ENCODE assay signal across 12 cellular contexts in genomic region chr20:16069416-16070010, GRCh38.
DNase-seq lines count a peak whose midpoint lies in the region; ATAC-seq and TF ChIP-seq lines count a peak whose summit lies in the region.
"Had no signal": no experiment of that assay in that cellular context is flagged by ENCODE, and none has a peak within 500 bp of the region (broad histone marks: within the 10 kb centered on the region; RNA-seq: fewer than 3 reads in every experiment).

No MANE protein-coding gene starts in this region.

- H3K4me2 ChIP-seq in neuronal stem cell (ENCODE audit: insufficient read depth, low read length, poor library complexity, severe bottlenecking) (no peak overlapping the region), SK-N-SH (no peak overlapping the region)

- no peaks in the 10 kb centered on the region for H3K27me3 ChIP-seq in neuronal stem cell (ENCODE audit: control insufficient read depth in 3 of 3, insufficient read depth in 3 of 3, low read depth in 1 of 3, low read length in 3 of 3)
- no peaks in the 10 kb centered on the region for H3K27me3 ChIP-seq in upper lobe of right lung
- no peaks in the 10 kb centered on the region for H3K27me3 ChIP-seq in SK-N-SH (ENCODE audit: insufficient read depth)
- H3K27me3 ChIP-seq: heart left ventricle, tibial nerve had no signal

- peak; percentile 89 for ATAC-seq in HG02840 (IDR thresholded peaks at IDR 0.05; ENCODE audit: low FRiP score, unreplicated experiment)
- ATAC-seq in HG03575 (IDR thresholded peaks at IDR 0.05; ENCODE audit: extremely low read depth, insufficient number of reproducible peaks, low FRiP score, unreplicated experiment) = peak; percentile 66
- no peak for ATAC-seq in upper lobe of right lung
- ATAC-seq: heart left ventricle, mucosa of descending colon had no signal

- no peak overlapping the region for H2BK12ac ChIP-seq in neuronal stem cell (ENCODE audit: low read length)

- H2AFZ ChIP-seq in neuronal stem cell (ENCODE audit: low read length) = no peak overlapping the region
- H2AFZ ChIP-seq in SK-N-SH (ENCODE audit: low read depth) = no peak overlapping the region

- POLR2A ChIA-PET in SK-N-SH (lab: Yijun Ruan, JAX) = no interaction called here

- intact Hi-C loops in upper lobe of right lung (cut with DNase I) = no loop called here

- H4K20me1 ChIP-seq in SK-N-SH (ENCODE audit: insufficient read depth) = no peaks in the 10 kb centered on the region

- no peaks in the 10 kb centered on the region for H3F3A ChIP-seq in SK-N-SH (replicated peaks; ENCODE audit: insufficient read depth)

- H4K8ac ChIP-seq in neuronal stem cell (ENCODE audit: low read depth, low read length) = no peak overlapping the region

- CTCF ChIA-PET in SK-N-SH (lab: Yijun Ruan, JAX) = interaction anchor here (1.3 kb wide), 1 partner anchor 17 kb away, joined by 3 read pairs; no protein-coding TSS in a partner anchor

- TF ChIP-seq RAD21 in SK-N-SH (IDR thresholded peaks at IDR 0.05; ENCODE audit: low read length) = no peak

- H3K23ac ChIP-seq in neuronal stem cell (ENCODE audit: low read depth, low read length, poor library complexity) = no peak overlapping the region

- WGBS in neuronal stem cell (ENCODE audit: extremely low coverage in 2 of 2, insufficient read length in 2 of 2, insufficient replicate concordance in 1 of 2), 2 donors = no CpG with 5 or more reads among the region's 1 CpG
- 100% methylated on average over 1 of the region's 1 CpG for WGBS in SK-N-SH (ENCODE audit: low lambda C conversion rate)

- TF ChIP-seq CTCF in upper lobe of right lung (IDR thresholded peaks at IDR 0.05) (no peak), SK-N-SH (IDR thresholded peaks at IDR 0.05) (no peak)

- H3K14ac ChIP-seq in neuronal stem cell (ENCODE audit: low read length) = no peak overlapping the region

- no peak overlapping the region for H2AK5ac ChIP-seq in neuronal stem cell (ENCODE audit: low read depth, low read length)

- no peak for TF ChIP-seq EP300 in SK-N-SH (IDR thresholded peaks at IDR 0.05; ENCODE audit: borderline replicate concordance in 1 of 2, low read depth in 1 of 2, low read length in 1 of 2)

- H2BK15ac ChIP-seq in neuronal stem cell (ENCODE audit: low read length) = no peak overlapping the region

- H3K9me3 ChIP-seq in neuronal stem cell (replicated peaks in 1 of 2; ENCODE audit: control insufficient read depth in 2 of 2, insufficient read depth in 1 of 2, low read depth in 1 of 2, low read length in 2 of 2) (no peaks in the 10 kb centered on the region), upper lobe of right lung (no peaks in the 10 kb centered on the region), SK-N-SH (no peaks in the 10 kb centered on the region)
- H3K9me3 ChIP-seq: mucosa of descending colon had no signal

- H3K9ac ChIP-seq in neuronal stem cell (ENCODE audit: low read depth, low read length, poor library complexity) = no peak overlapping the region
- no peak overlapping the region for H3K9ac ChIP-seq in SK-N-SH

- H3K79me2 ChIP-seq in SK-N-SH (ENCODE audit: insufficient read depth) = no peaks in the 10 kb centered on the region

- no peaks in the 10 kb centered on the region for H3K79me1 ChIP-seq in neuronal stem cell (ENCODE audit: low read depth, low read length)

- no peak overlapping the region for H2BK120ac ChIP-seq in neuronal stem cell (ENCODE audit: low read depth, low read length)

- H2BK5ac ChIP-seq in neuronal stem cell (ENCODE audit: low read length) = no peak overlapping the region

- DNase-seq in SIG-M5 treated with dmso at 0.1 percent for 504 hours (lab: John Stamatoyannopoulos, UW; ENCODE audit: unreplicated experiment) (peak; percentile 64), SIG-M5 (lab: John Stamatoyannopoulos, UW) (no peak), neuronal stem cell (ENCODE audit: low spot score) (no peak), upper lobe of right lung (no peak), SK-N-SH (no peak)
- DNase-seq in activated CD4-positive, alpha-beta T cell treated with anti-CD3 and anti-CD28 coated beads, Interleukin-2, amount 50 U/mL, for 4 hours = no peak
- DNase-seq: heart left ventricle, mucosa of descending colon had no signal

- H3K4me1 ChIP-seq in neuronal stem cell (ENCODE audit: control insufficient read depth in 2 of 2, insufficient read depth in 1 of 2, low read depth in 1 of 2, low read length in 2 of 2) (peaks cover 15 to 23% of the 10 kb centered on the region in 2 donors), upper lobe of right lung (peaks cover under 1% of the 10 kb centered on the region), SK-N-SH (ENCODE audit: control insufficient read depth in 1 of 2, insufficient read depth in 2 of 2, low read depth in 1 of 2, low read length in 1 of 2) (peaks cover 0 to 18% of the 10 kb centered on the region in 2 experiments; a peak in 1 of 4 replicates)

- H3K36me3 ChIP-seq in neuronal stem cell (replicated peaks in 1 of 2; ENCODE audit: control insufficient read depth in 2 of 2, insufficient read depth in 2 of 2, low read length in 2 of 2) = no peaks in the 10 kb centered on the region
- no peaks in the 10 kb centered on the region for H3K36me3 ChIP-seq in upper lobe of right lung
- no peaks in the 10 kb centered on the region for H3K36me3 ChIP-seq in SK-N-SH (replicated peaks in 1 of 2; ENCODE audit: control insufficient read depth in 1 of 2, insufficient read depth in 2 of 2, low read length in 1 of 2)
- H3K36me3 ChIP-seq: heart left ventricle, tibial nerve had no signal

- no peak overlapping the region for H3K4ac ChIP-seq in neuronal stem cell (ENCODE audit: low read length)

- H3K18ac ChIP-seq in neuronal stem cell (ENCODE audit: low read length) = no peak overlapping the region

- no peak overlapping the region for H3K27ac ChIP-seq in neuronal stem cell (replicated peaks; ENCODE audit: low read length)
- no peak overlapping the region for H3K27ac ChIP-seq in upper lobe of right lung
- H3K27ac ChIP-seq in SK-N-SH (ENCODE audit: low read depth in 2 of 2, low read length in 1 of 2) = no peak overlapping the region
- H3K27ac ChIP-seq: 22Rv1, heart left ventricle, tibial nerve had no signal

- no peak overlapping the region for H3K4me3 ChIP-seq in neuronal stem cell (ENCODE audit: low read length in 2 of 2)
- no peak overlapping the region for H3K4me3 ChIP-seq in upper lobe of right lung
- H3K4me3 ChIP-seq in SK-N-SH (ENCODE audit: low read depth in 2 of 2, low read length in 1 of 2) = no peak overlapping the region
- H3K4me3 ChIP-seq: heart left ventricle, mucosa of descending colon, tibial nerve had no signal

- H3K9me2 ChIP-seq in SK-N-SH = no peaks in the 10 kb centered on the region

- no peak overlapping the region for H4K91ac ChIP-seq in neuronal stem cell (ENCODE audit: low read depth, low read length, poor library complexity)

TF ChIP-seq in SK-N-SH, 30 proteins besides CTCF, POLR2A, EP300 and RAD21:
- TF ChIP-seq, protein P1, sequence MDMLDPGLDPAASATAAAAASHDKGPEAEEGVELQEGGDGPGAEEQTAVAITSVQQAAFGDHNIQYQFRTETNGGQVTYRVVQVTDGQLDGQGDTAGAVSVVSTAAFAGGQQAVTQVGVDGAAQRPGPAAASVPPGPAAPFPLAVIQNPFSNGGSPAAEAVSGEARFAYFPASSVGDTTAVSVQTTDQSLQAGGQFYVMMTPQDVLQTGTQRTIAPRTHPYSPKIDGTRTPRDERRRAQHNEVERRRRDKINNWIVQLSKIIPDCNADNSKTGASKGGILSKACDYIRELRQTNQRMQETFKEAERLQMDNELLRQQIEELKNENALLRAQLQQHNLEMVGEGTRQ (IDR thresholded peaks at IDR 0.05; ENCODE audit: borderline replicate concordance, low read depth, low read length) = no peak
- no peak for TF ChIP-seq GATA2 (CRISPR knock-in tag; IDR thresholded peaks at IDR 0.05)
- no peak for TF ChIP-seq ELF1 (IDR thresholded peaks at IDR 0.05)
- no peak for TF ChIP-seq RXRA (IDR thresholded peaks at IDR 0.05; ENCODE audit: borderline replicate concordance, low read depth)
- TF ChIP-seq RFX5 (IDR thresholded peaks at IDR 0.05; ENCODE audit: low read length) = no peak
- no peak for TF ChIP-seq NRF1 (IDR thresholded peaks at IDR 0.05; ENCODE audit: low read depth, low read length)
